In the genomic region with DNA sequence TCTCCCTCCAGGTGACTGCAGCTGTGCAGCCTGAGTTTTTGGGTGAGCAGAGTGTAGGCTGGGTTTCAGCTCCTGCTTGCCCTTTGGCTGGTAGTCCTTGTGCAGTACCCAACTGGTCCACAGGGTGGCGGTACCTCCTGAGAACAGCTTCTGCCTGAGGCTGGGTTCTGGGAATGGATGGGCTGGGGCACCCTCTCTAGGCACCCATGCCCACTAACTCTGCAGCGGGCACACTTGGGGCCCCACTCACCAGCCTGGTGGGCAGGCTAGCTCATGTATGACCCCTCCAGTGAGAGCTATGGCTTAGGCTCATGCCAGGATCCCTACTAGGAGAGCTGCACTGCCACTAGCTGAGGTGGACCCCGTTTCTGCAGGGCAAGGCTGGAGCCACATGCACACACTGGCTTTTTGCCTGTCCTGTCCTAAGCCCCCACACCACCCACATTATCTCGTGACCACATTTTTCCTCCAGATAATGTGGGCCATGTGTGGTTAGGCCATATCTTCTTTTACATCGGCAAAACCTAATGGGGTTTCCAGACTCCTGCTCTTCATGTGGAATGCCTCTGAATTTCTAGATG, we compare ENCODE assay signal across 9 cellular contexts. TPM values are rescaled to one million over a fixed set of nuclear protein-coding genes. Genes with fewer than 3 reads are reported as not detected.
DNase-seq lines count a peak whose midpoint lies in the region; ATAC-seq, FAIRE-seq and TF ChIP-seq lines count a peak whose summit lies in the region.
"Had no signal": no experiment of that assay in that cellular context is flagged by ENCODE, and none has a peak within 500 bp of the region (broad histone marks: within the 10 kb centered on the region; RNA-seq: fewer than 3 reads in every experiment).

No MANE protein-coding gene starts in this region.

- DNase-seq in DMS114 treated with DMSO at 0.1 percent for 48 hours (lab: John Stamatoyannopoulos, UW; ENCODE audit: unreplicated experiment), result peak; percentile 54
- DNase-seq in GM23338 (ENCODE audit: low spot score), result peak; percentile 89
- DNase-seq in NCI-H1694 (lab: John Stamatoyannopoulos, UW), result peak; percentile 77
- DNase-seq in UCSD-AML1 (lab: John Stamatoyannopoulos, UW; ENCODE audit: unreplicated experiment), result peak; percentile 83
- DNase-seq in GM12878 (ENCODE audit: low read depth, low spot score), result no peak
- no peak for DNase-seq in keratinocyte (ENCODE audit: low read depth, low spot score)
- DNase-seq in stimulated activated CD4-positive, alpha-beta T cell treated with anti-CD3 and anti-CD28 coated beads, Interleukin-1b, Interleukin-23, amount 100 ng/mL, for 4 hours (ENCODE audit: low read depth in 2 of 2), result peak; percentile 91 to 92

- peak overlapping the region; percentile 86 for H2AFZ ChIP-seq in GM23338
- H2AFZ ChIP-seq in GM12878 (ENCODE audit: control insufficient read depth, low read depth, low read length), result peak overlapping the region; percentile 49
- no peak overlapping the region for H2AFZ ChIP-seq in keratinocyte (ENCODE audit: control insufficient read depth, low read length)

- POLR2A ChIA-PET in GM12878 (lab: Charles Lee), result interaction anchor here (0.6 to 3.2 kb wide), 9 partner anchors 10 to 99 kb away, joined by 3 to 13 read pairs (median 4); a partner anchor contains a TSS

- peaks cover 17% of the 10 kb centered on the region for H3K4me1 Mint-ChIP-seq in GM23338

- H3K9me3 ChIP-seq in GM12878 (replicated peaks; ENCODE audit: control insufficient read depth, insufficient read depth, low read length) (no peaks in the 10 kb centered on the region), keratinocyte (ENCODE audit: control insufficient read depth, low read depth, low read length) (no peaks in the 10 kb centered on the region)

- H3K4me3 ChIP-seq in GM23338 (no peak overlapping the region), GM12878 (no peak overlapping the region), keratinocyte (ENCODE audit: control insufficient read depth in 2 of 3, extremely low read depth in 1 of 3, insufficient read depth in 2 of 3, low read depth in 1 of 3, low read length in 3 of 3) (no peak overlapping the region)

- no peak overlapping the region for H3K4me2 ChIP-seq in GM23338
- no peak overlapping the region for H3K4me2 ChIP-seq in GM12878 (ENCODE audit: control insufficient read depth, insufficient read depth)
- no peak overlapping the region for H3K4me2 ChIP-seq in keratinocyte (ENCODE audit: control insufficient read depth, extremely low read depth, insufficient read depth, low read depth, low read length)

- H3K9me3 Mint-ChIP-seq in GM23338, result no peaks in the 10 kb centered on the region

- no peaks in the 10 kb centered on the region for H3K79me2 ChIP-seq in GM23338 (replicated peaks; ENCODE audit: insufficient read depth)
- no peaks in the 10 kb centered on the region for H3K79me2 ChIP-seq in GM12878 (ENCODE audit: control insufficient read depth, insufficient read depth, low read length)
- H3K79me2 ChIP-seq in keratinocyte (ENCODE audit: control insufficient read depth, insufficient read depth, low read length), result no peaks in the 10 kb centered on the region

- no peaks in the 10 kb centered on the region for H3K36me3 Mint-ChIP-seq in GM23338 (ENCODE audit: low read depth)

- intact Hi-C loops in GM12878 (cut with micrococcal nuclease; ENCODE audit: unreplicated experiment), result loop anchor here (5.0 kb wide), 4 partner anchors 47 to 342 kb away; a partner anchor contains a TSS

- SMC1A ChIA-PET in GM12878 (lab: Charles Lee; ENCODE audit: uncharacterized antibody, unreplicated experiment), result interaction anchor here (0.7 to 9.1 kb wide), 32 partner anchors 10 to 371 kb away, joined by 3 to 117 read pairs (median 6); a partner anchor contains a TSS

- no peak overlapping the region for H3K27ac Mint-ChIP-seq in GM23338

- WGBS in GM12878 (ENCODE audit: insufficient coverage, insufficient replicate concordance, low lambda C conversion rate, missing lambda C conversion rate), result 15% methylated on average over 5 of the region's 5 CpGs

- peak; percentile 84 for FAIRE-seq in GM12878 (lab: Jason Lieb, UNC)
- FAIRE-seq in keratinocyte (lab: Jason Lieb, UNC), result peak; percentile 75

- 0 out of 2 replicates have a peak, but pooled peaks cover 8% of the 10 kb centered on the region for H3F3A ChIP-seq in GM23338 (replicated peaks; ENCODE audit: low read depth)

- peaks cover 10% of the 10 kb centered on the region for H3K4me1 ChIP-seq in GM23338 (ENCODE audit: insufficient read depth)
- H3K4me1 ChIP-seq in GM12878 (ENCODE audit: control insufficient read depth, insufficient read depth, low read length), result peaks cover 11% of the 10 kb centered on the region
- H3K4me1 ChIP-seq in keratinocyte (ENCODE audit: control insufficient read depth, extremely low read depth, insufficient read depth, low read length), result no peaks in the 10 kb centered on the region

- in situ Hi-C loops in GM12878 (cut with MboI), result loop anchor here (5.0 kb wide), 2 partner anchors 132 to 347 kb away; no protein-coding TSS in a partner anchor

- no peak for TF ChIP-seq EP300 in GM12878 (IDR thresholded peaks at IDR 0.05; ENCODE audit: borderline replicate concordance in 1 of 2, control insufficient read depth in 1 of 2, low read depth in 2 of 2, low read length in 2 of 2)

- RAD21 ChIA-PET in GM12878 (lab: Charles Lee; ENCODE audit: unreplicated experiment), result interaction anchor here (0.6 to 7.3 kb wide), 38 partner anchors 8 to 392 kb away, joined by 3 to 106 read pairs (median 4); a partner anchor contains a TSS

- H3K27ac ChIP-seq in GM23338 (ENCODE audit: low read depth), result no peak overlapping the region
- H3K27ac ChIP-seq in GM12878 (ENCODE audit: control insufficient read depth, insufficient read depth), result no peak overlapping the region
- H3K27ac ChIP-seq in keratinocyte (ENCODE audit: control insufficient read depth, insufficient read depth, low read length), result no peak overlapping the region

- H3K9me2 ChIP-seq in GM23338 (ENCODE audit: insufficient read depth), result no peaks in the 10 kb centered on the region

- H4K20me1 ChIP-seq in GM23338 (replicated peaks; ENCODE audit: insufficient read depth), result no peaks in the 10 kb centered on the region; the same call in 1 of the 2 replicates
- no peaks in the 10 kb centered on the region for H4K20me1 ChIP-seq in GM12878 (ENCODE audit: control insufficient read depth, insufficient read depth)
- no peaks in the 10 kb centered on the region for H4K20me1 ChIP-seq in keratinocyte (ENCODE audit: control insufficient read depth, extremely low read depth, insufficient read depth, low read length)

- BruUV-seq in GM12878 (replicated peaks; lab: Mats Ljungman, UMichigan), result no TSS peak

- dilution Hi-C loops in keratinocyte (cut with MboI; ENCODE audit: extremely low pct_ligation_motif_present, low sequenced_read_pairs), result no loop called here

- H3K4me3 Mint-ChIP-seq in GM23338, result no peak overlapping the region

- no peak for TF ChIP-seq POLR2A in GM12878 (IDR thresholded peaks at IDR 0.05; ENCODE audit: low read depth, low read length)

- peak; percentile 70 for TF ChIP-seq RAD21 in GM12878 (IDR thresholded peaks at IDR 0.05; ENCODE audit: insufficient read depth, low read depth, low read length)

- H3K36me3 ChIP-seq in GM23338 (ENCODE audit: insufficient read depth) (no peaks in the 10 kb centered on the region), GM12878 (ENCODE audit: control insufficient read depth in 2 of 2, insufficient read depth in 2 of 2, low read length in 1 of 2) (no peaks in the 10 kb centered on the region), keratinocyte (ENCODE audit: control insufficient read depth in 2 of 2, extremely low read depth in 1 of 2, insufficient read depth in 2 of 2, low read length in 2 of 2) (no peaks in the 10 kb centered on the region)

- H3K27me3 ChIP-seq in GM23338 (ENCODE audit: insufficient read depth) (no peaks in the 10 kb centered on the region), GM12878 (replicated peaks in 1 of 2; ENCODE audit: control insufficient read depth in 2 of 2, insufficient read depth in 2 of 2, low read length in 1 of 2) (no peaks in the 10 kb centered on the region), keratinocyte (ENCODE audit: control insufficient read depth, extremely low read depth, insufficient read depth, low read length) (no peaks in the 10 kb centered on the region)

- CTCF ChIA-PET in GM12878 (lab: Yijun Ruan, JAX), result interaction anchor here (0.6 to 10.7 kb wide), 86 partner anchors 10 to 563 kb away, joined by 3 to 299 read pairs (median 4); a partner anchor contains a TSS

- TF ChIP-seq CTCF in GM23338 (conservative IDR thresholded peaks at IDR 0.05; ENCODE audit: low read depth in 2 of 2), result peak; percentile 86 to 94
- TF ChIP-seq CTCF in GM12878 (IDR thresholded peaks at IDR 0.05 in 2 of 3, conservative IDR thresholded peaks at IDR 0.05 in 1 of 3; ENCODE audit: control insufficient read depth in 2 of 3, extremely low read depth in 1 of 3, insufficient read depth in 1 of 3, low read depth in 3 of 3, low read length in 3 of 3), result peak; percentile 94 to 96 (median 95); a peak in 5 of 6 replicates
- TF ChIP-seq CTCF in keratinocyte (optimal IDR thresholded peaks at IDR 0.05 in 1 of 3, IDR thresholded peaks at IDR 0.05 in 1 of 3, conservative IDR thresholded peaks at IDR 0.05 in 1 of 3; ENCODE audit: extremely low read depth in 1 of 3, insufficient read depth in 2 of 3, low read length in 3 of 3), result peak; percentile 95 to 96 (median 95)

- no peaks in the 10 kb centered on the region for H3K9me1 ChIP-seq in keratinocyte (ENCODE audit: control insufficient read depth, extremely low read depth, insufficient read depth, low read length)

- ATAC-seq in GM23338, result peak; percentile 59
- ATAC-seq in GM12878, result peak; percentile 82
- no peak for ATAC-seq in GM21381 (IDR thresholded peaks at IDR 0.05; ENCODE audit: unreplicated experiment)

- H3K27me3 Mint-ChIP-seq in GM23338 (ENCODE audit: insufficient read depth, low read depth, poor library complexity), result peaks cover 17% of the 10 kb centered on the region

- H3K9ac ChIP-seq in GM12878 (ENCODE audit: control insufficient read depth, insufficient read depth, low read length) (no peak overlapping the region), keratinocyte (ENCODE audit: control insufficient read depth, extremely low read depth, insufficient read depth, low read length) (no peak overlapping the region)

RNA-seq across cellular contexts. Expression of a gene that starts 15.5 kb away (rescaled TPM):
- 8.6 and 12.8 TPM in 2 replicates for total RNA-seq in GM23338 (2014; rRNA removed; shearing (Covaris generic))
- 12.9 and 17.3 TPM in 2 replicates for polyA plus RNA-seq in GM23338 (2016; fragmentation: Nextera tagmentation; extraction: Ambion mirVana)
- total RNA-seq in GM12878 (2013; cell fraction: nucleolus; rRNA removed), result 48.3 and 51.3 TPM in 2 replicates
- 14.3 and 15.1 TPM in 2 replicates for total RNA-seq in GM12878 (2014; rRNA removed)
- total RNA-seq in GM12878 (2014; rRNA removed; fragmentation: Illumina TruSeq; extraction: Trizol), result 13.6 and 14.5 TPM in 2 replicates
- 20.4 and 21.4 TPM in 2 replicates for total RNA-seq in GM12878 (2021)
- 16.5 TPM for polyA plus RNA-seq in GM12878 (2011; ENCODE audit: low read depth)
- polyA plus RNA-seq in GM12878 (2011; rRNA removed), result 23.0 and 37.2 TPM in 2 replicates
- polyA plus RNA-seq in GM12878 (2011; cell fraction: cytosol; rRNA removed), result 34.1 and 36.8 TPM in 2 replicates
- polyA plus RNA-seq in GM12878 (2011; cell fraction: nucleus; rRNA removed), result 35.2 and 44.5 TPM in 2 replicates
- 17.4 and 19.3 TPM in 2 replicates for polyA plus RNA-seq in GM12878 (2012)
- 25.8 and 31.7 TPM in 2 replicates for polyA plus RNA-seq in GM12878 (2014; fragmentation: Illumina TruSeq; extraction: Trizol)
- 10 to 100 TPM; 16.9 to 17.0 TPM for polyA plus RNA-seq in GM12878 (2014; fragmentation: Nextera tagmentation; extraction: Ambion mirVana)
- 25.3 and 26.8 TPM in 2 replicates for polyA plus RNA-seq in GM12878 (2014; rRNA removed)
- polyA plus RNA-seq in GM12878 (2016; fragmentation: Nextera tagmentation; extraction: Ambion mirVana), result 10 to 100 TPM; 25.6 to 27.7 TPM
- 18.4 and 20.5 TPM in 2 replicates for polyA minus RNA-seq in GM12878 (2011; rRNA and poly(A)+ RNA removed)
- 8.7 and 11.6 TPM in 2 replicates for polyA minus RNA-seq in GM12878 (2011; cell fraction: cytosol; rRNA and poly(A)+ RNA removed)
- 20.7 and 26.0 TPM in 2 replicates for polyA minus RNA-seq in GM12878 (2011; cell fraction: nucleus; rRNA and poly(A)+ RNA removed)
- polyA plus RNA-seq in keratinocyte, result 13.3 to 15.9 TPM (median 14.1 TPM) in 3 replicates
- 2.7 TPM for polyA plus RNA-seq in keratinocyte (2011; ENCODE audit: low read depth)
- 12.6 and 13.8 TPM in 2 replicates for polyA plus RNA-seq in keratinocyte (2011; cell fraction: cytosol; rRNA removed)
- polyA plus RNA-seq in keratinocyte (2011; cell fraction: nucleus; rRNA removed), result 17.8 and 22.9 TPM in 2 replicates
- polyA plus RNA-seq in keratinocyte (2012; ENCODE audit: low replicate concordance), result 4.5 and 10.2 TPM in 2 replicates
- polyA minus RNA-seq in keratinocyte, result 7.0 to 16.5 TPM (median 9.7 TPM) in 3 replicates
- 10.0 TPM for polyA minus RNA-seq in keratinocyte (2011; cell fraction: cytosol; rRNA and poly(A)+ RNA removed)
- polyA minus RNA-seq in keratinocyte (2011; cell fraction: nucleus; rRNA and poly(A)+ RNA removed), result 5.3 and 10.9 TPM in 2 replicates

RNA-seq across cellular contexts. Expression of a gene that starts 20.7 kb away (rescaled TPM):
- 58.6 and 62.1 TPM in 2 replicates for total RNA-seq in GM23338 (2014; rRNA removed; shearing (Covaris generic))
- 23.1 and 24.5 TPM in 2 replicates for polyA plus RNA-seq in GM23338 (2016; fragmentation: Nextera tagmentation; extraction: Ambion mirVana)
- 113 and 156 TPM in 2 replicates for total RNA-seq in GM12878 (2013; cell fraction: nucleolus; rRNA removed)
- 43.4 and 49.9 TPM in 2 replicates for total RNA-seq in GM12878 (2014; rRNA removed)
- total RNA-seq in GM12878 (2014; rRNA removed; fragmentation: Illumina TruSeq; extraction: Trizol), result 19.0 and 19.5 TPM in 2 replicates
- total RNA-seq in GM12878 (2021), result 66.5 and 75.9 TPM in 2 replicates
- 35.2 TPM for polyA plus RNA-seq in GM12878 (2011; ENCODE audit: low read depth)
- polyA plus RNA-seq in GM12878 (2011; rRNA removed), result 9.9 and 30.0 TPM in 2 replicates
- 27.1 and 34.8 TPM in 2 replicates for polyA plus RNA-seq in GM12878 (2011; cell fraction: cytosol; rRNA removed)
- polyA plus RNA-seq in GM12878 (2011; cell fraction: nucleus; rRNA removed), result 346 and 354 TPM in 2 replicates
- 54.0 and 66.8 TPM in 2 replicates for polyA plus RNA-seq in GM12878 (2012)
- 11.8 and 30.9 TPM in 2 replicates for polyA plus RNA-seq in GM12878 (2014; fragmentation: Illumina TruSeq; extraction: Trizol)
- 1 to 10 TPM; 2.0 to 3.0 TPM for polyA plus RNA-seq in GM12878 (2014; fragmentation: Nextera tagmentation; extraction: Ambion mirVana)
- 40.9 and 44.4 TPM in 2 replicates for polyA plus RNA-seq in GM12878 (2014; rRNA removed)
- 10 to 100 TPM; 31.8 to 33.1 TPM for polyA plus RNA-seq in GM12878 (2016; fragmentation: Nextera tagmentation; extraction: Ambion mirVana)
- polyA minus RNA-seq in GM12878 (2011; rRNA and poly(A)+ RNA removed), result 29.3 and 51.2 TPM in 2 replicates
- 15.6 and 17.7 TPM in 2 replicates for polyA minus RNA-seq in GM12878 (2011; cell fraction: cytosol; rRNA and poly(A)+ RNA removed)
- 61.1 and 93.7 TPM in 2 replicates for polyA minus RNA-seq in GM12878 (2011; cell fraction: nucleus; rRNA and poly(A)+ RNA removed)
- polyA plus RNA-seq in keratinocyte, result 17.6 to 23.6 TPM (median 21.4 TPM) in 3 replicates
- polyA plus RNA-seq in keratinocyte (2011; ENCODE audit: low read depth), result 8.5 TPM
- polyA plus RNA-seq in keratinocyte (2011; cell fraction: cytosol; rRNA removed), result 10.8 and 13.0 TPM in 2 replicates
- 77.6 and 98.9 TPM in 2 replicates for polyA plus RNA-seq in keratinocyte (2011; cell fraction: nucleus; rRNA removed)
- polyA plus RNA-seq in keratinocyte (2012; ENCODE audit: low replicate concordance), result 22.2 and 24.5 TPM in 2 replicates
- 30.5 to 75.5 TPM (median 37.9 TPM) in 3 replicates for polyA minus RNA-seq in keratinocyte
- 22.4 TPM for polyA minus RNA-seq in keratinocyte (2011; cell fraction: cytosol; rRNA and poly(A)+ RNA removed)
- polyA minus RNA-seq in keratinocyte (2011; cell fraction: nucleus; rRNA and poly(A)+ RNA removed), result 34.0 and 39.4 TPM in 2 replicates

RNA-seq across cellular contexts. Expression of a gene that starts 21.0 kb away (rescaled TPM):
- total RNA-seq in GM23338 (2014; rRNA removed; shearing (Covaris generic)), result 0.21 TPM in 1 of 2 replicates, not detected in the other
- not detected in 2 replicates for polyA plus RNA-seq in GM23338 (2016; fragmentation: Nextera tagmentation; extraction: Ambion mirVana)
- not detected in 2 replicates for total RNA-seq in GM12878 (2013; cell fraction: nucleolus; rRNA removed)
- total RNA-seq in GM12878 (2014; rRNA removed), result 0.23 and 0.38 TPM in 2 replicates
- total RNA-seq in GM12878 (2014; rRNA removed; fragmentation: Illumina TruSeq; extraction: Trizol), result 0.31 and 0.69 TPM in 2 replicates
- total RNA-seq in GM12878 (2021), result 0.85 and 0.92 TPM in 2 replicates
- 0.28 TPM for polyA plus RNA-seq in GM12878 (2011; ENCODE audit: low read depth)
- 0.30 and 0.54 TPM in 2 replicates for polyA plus RNA-seq in GM12878 (2011; rRNA removed)
- polyA plus RNA-seq in GM12878 (2011; cell fraction: cytosol; rRNA removed), result 0.23 and 0.27 TPM in 2 replicates
- 0.13 and 0.15 TPM in 2 replicates for polyA plus RNA-seq in GM12878 (2011; cell fraction: nucleus; rRNA removed)
- polyA plus RNA-seq in GM12878 (2012), result 0.31 and 0.49 TPM in 2 replicates
- polyA plus RNA-seq in GM12878 (2014; fragmentation: Illumina TruSeq; extraction: Trizol), result 0.26 and 0.59 TPM in 2 replicates
- polyA plus RNA-seq in GM12878 (2014; fragmentation: Nextera tagmentation; extraction: Ambion mirVana), result under 1 TPM; 0.08 to 0.77 TPM
- polyA plus RNA-seq in GM12878 (2014; rRNA removed), result 0.28 and 0.36 TPM in 2 replicates
- 1 to 10 TPM in 1 of 2 experiments, under 1 TPM in 1; 0.46 to 1.3 TPM for polyA plus RNA-seq in GM12878 (2016; fragmentation: Nextera tagmentation; extraction: Ambion mirVana)
- 1.1 and 1.8 TPM in 2 replicates for polyA minus RNA-seq in GM12878 (2011; rRNA and poly(A)+ RNA removed)
- polyA minus RNA-seq in GM12878 (2011; cell fraction: cytosol; rRNA and poly(A)+ RNA removed), result not detected in 2 replicates
- polyA minus RNA-seq in GM12878 (2011; cell fraction: nucleus; rRNA and poly(A)+ RNA removed), result not detected in 2 replicates
- polyA plus RNA-seq in keratinocyte, result 0.17 to 0.23 TPM in 2 of 3 replicates, not detected in the other
- not detected for polyA plus RNA-seq in keratinocyte (2011; ENCODE audit: low read depth)
- not detected in 2 replicates for polyA plus RNA-seq in keratinocyte (2011; cell fraction: cytosol; rRNA removed)
- polyA plus RNA-seq in keratinocyte (2011; cell fraction: nucleus; rRNA removed), result not detected in 2 replicates
- polyA plus RNA-seq in keratinocyte (2012; ENCODE audit: low replicate concordance), result not detected in 2 replicates
- polyA minus RNA-seq in keratinocyte, result not detected in 3 replicates
- not detected for polyA minus RNA-seq in keratinocyte (2011; cell fraction: cytosol; rRNA and poly(A)+ RNA removed)
- not detected in 2 replicates for polyA minus RNA-seq in keratinocyte (2011; cell fraction: nucleus; rRNA and poly(A)+ RNA removed)
- total RNA-seq: T-helper 2 cell treated with Interferon-gamma antibody and Interleukin-4, amounts not matched to agents 100 ng/mL and 5 ng/mL, for 36 hours had no signal

RNA-seq across cellular contexts. Expression of a gene that starts 27.5 kb away (rescaled TPM):
- 8.9 and 20.3 TPM in 2 replicates for total RNA-seq in GM23338 (2014; rRNA removed; shearing (Covaris generic))
- polyA plus RNA-seq in GM23338 (2016; fragmentation: Nextera tagmentation; extraction: Ambion mirVana), result 12.1 and 16.0 TPM in 2 replicates
- 67.1 and 70.5 TPM in 2 replicates for total RNA-seq in GM12878 (2013; cell fraction: nucleolus; rRNA removed)
- 10.5 and 11.4 TPM in 2 replicates for total RNA-seq in GM12878 (2014; rRNA removed)
- total RNA-seq in GM12878 (2014; rRNA removed; fragmentation: Illumina TruSeq; extraction: Trizol), result 9.9 and 13.5 TPM in 2 replicates
- 21.6 and 23.3 TPM in 2 replicates for total RNA-seq in GM12878 (2021)
- polyA plus RNA-seq in GM12878 (2011; ENCODE audit: low read depth), result 68.5 TPM
- polyA plus RNA-seq in GM12878 (2011; rRNA removed), result 4.8 and 8.3 TPM in 2 replicates
- polyA plus RNA-seq in GM12878 (2011; cell fraction: cytosol; rRNA removed), result 6.3 and 7.1 TPM in 2 replicates
- polyA plus RNA-seq in GM12878 (2011; cell fraction: nucleus; rRNA removed), result 46.8 and 76.5 TPM in 2 replicates
- 62.3 and 69.9 TPM in 2 replicates for polyA plus RNA-seq in GM12878 (2012)
- 31.8 and 32.0 TPM in 2 replicates for polyA plus RNA-seq in GM12878 (2014; fragmentation: Illumina TruSeq; extraction: Trizol)
- polyA plus RNA-seq in GM12878 (2014; fragmentation: Nextera tagmentation; extraction: Ambion mirVana), result 10 to 100 TPM; 29.6 to 30.4 TPM
- 28.1 and 32.3 TPM in 2 replicates for polyA plus RNA-seq in GM12878 (2014; rRNA removed)
- polyA plus RNA-seq in GM12878 (2016; fragmentation: Nextera tagmentation; extraction: Ambion mirVana), result 10 to 100 TPM; 12.7 to 17.1 TPM
- 3.0 and 4.2 TPM in 2 replicates for polyA minus RNA-seq in GM12878 (2011; rRNA and poly(A)+ RNA removed)
- polyA minus RNA-seq in GM12878 (2011; cell fraction: cytosol; rRNA and poly(A)+ RNA removed), result 1.1 TPM in 1 of 2 replicates, not detected in the other
- 5.8 and 6.2 TPM in 2 replicates for polyA minus RNA-seq in GM12878 (2011; cell fraction: nucleus; rRNA and poly(A)+ RNA removed)
- polyA plus RNA-seq in keratinocyte, result 11.1 to 14.9 TPM (median 14.7 TPM) in 3 replicates
- polyA plus RNA-seq in keratinocyte (2011; ENCODE audit: low read depth), result 3.0 TPM
- 5.4 and 6.7 TPM in 2 replicates for polyA plus RNA-seq in keratinocyte (2011; cell fraction: cytosol; rRNA removed)
- 48.2 and 77.6 TPM in 2 replicates for polyA plus RNA-seq in keratinocyte (2011; cell fraction: nucleus; rRNA removed)
- polyA plus RNA-seq in keratinocyte (2012; ENCODE audit: low replicate concordance), result 8.3 and 10.9 TPM in 2 replicates
- 2.0 to 15.7 TPM (median 9.3 TPM) in 3 replicates for polyA minus RNA-seq in keratinocyte
- not detected for polyA minus RNA-seq in keratinocyte (2011; cell fraction: cytosol; rRNA and poly(A)+ RNA removed)
- polyA minus RNA-seq in keratinocyte (2011; cell fraction: nucleus; rRNA and poly(A)+ RNA removed), result 1.2 and 4.2 TPM in 2 replicates

RNA-seq across cellular contexts. Expression of a gene that starts 47.2 kb away (rescaled TPM):
- not detected in 2 replicates for total RNA-seq in GM23338 (2014; rRNA removed; shearing (Covaris generic))
- polyA plus RNA-seq in GM23338 (2016; fragmentation: Nextera tagmentation; extraction: Ambion mirVana), result not detected in 2 replicates
- total RNA-seq in GM12878 (2013; cell fraction: nucleolus; rRNA removed), result 18.1 and 24.5 TPM in 2 replicates
- 16.0 and 16.6 TPM in 2 replicates for total RNA-seq in GM12878 (2014; rRNA removed)
- total RNA-seq in GM12878 (2014; rRNA removed; fragmentation: Illumina TruSeq; extraction: Trizol), result 21.3 and 21.4 TPM in 2 replicates
- total RNA-seq in GM12878 (2021), result 32.4 and 33.5 TPM in 2 replicates
- 45.6 TPM for polyA plus RNA-seq in GM12878 (2011; ENCODE audit: low read depth)
- polyA plus RNA-seq in GM12878 (2011; rRNA removed), result 21.0 and 38.6 TPM in 2 replicates
- polyA plus RNA-seq in GM12878 (2011; cell fraction: cytosol; rRNA removed), result 55.3 and 58.1 TPM in 2 replicates
- polyA plus RNA-seq in GM12878 (2011; cell fraction: nucleus; rRNA removed), result 23.7 and 32.3 TPM in 2 replicates
- polyA plus RNA-seq in GM12878 (2012), result 45.2 and 55.4 TPM in 2 replicates
- polyA plus RNA-seq in GM12878 (2014; fragmentation: Illumina TruSeq; extraction: Trizol), result 40.9 and 60.1 TPM in 2 replicates
- polyA plus RNA-seq in GM12878 (2014; fragmentation: Nextera tagmentation; extraction: Ambion mirVana), result 10 to 100 TPM; 66.7 to 75.6 TPM
- 36.6 and 39.1 TPM in 2 replicates for polyA plus RNA-seq in GM12878 (2014; rRNA removed)
- polyA plus RNA-seq in GM12878 (2016; fragmentation: Nextera tagmentation; extraction: Ambion mirVana), result 10 to 100 TPM; 54.1 to 56.6 TPM
- polyA minus RNA-seq in GM12878 (2011; rRNA and poly(A)+ RNA removed), result 27.6 and 38.4 TPM in 2 replicates
- polyA minus RNA-seq in GM12878 (2011; cell fraction: cytosol; rRNA and poly(A)+ RNA removed), result 7.6 and 8.4 TPM in 2 replicates
- 8.7 and 12.6 TPM in 2 replicates for polyA minus RNA-seq in GM12878 (2011; cell fraction: nucleus; rRNA and poly(A)+ RNA removed)
- 11.2 to 18.2 TPM (median 13.5 TPM) in 3 replicates for polyA plus RNA-seq in keratinocyte
- 0.66 TPM for polyA plus RNA-seq in keratinocyte (2011; ENCODE audit: low read depth)
- 12.0 and 12.3 TPM in 2 replicates for polyA plus RNA-seq in keratinocyte (2011; cell fraction: cytosol; rRNA removed)
- 7.3 and 11.5 TPM in 2 replicates for polyA plus RNA-seq in keratinocyte (2011; cell fraction: nucleus; rRNA removed)
- polyA plus RNA-seq in keratinocyte (2012; ENCODE audit: low replicate concordance), result 2.1 and 13.8 TPM in 2 replicates
- 9.9 to 13.4 TPM (median 11.5 TPM) in 3 replicates for polyA minus RNA-seq in keratinocyte
- 5.8 TPM for polyA minus RNA-seq in keratinocyte (2011; cell fraction: cytosol; rRNA and poly(A)+ RNA removed)
- 0.84 and 2.1 TPM in 2 replicates for polyA minus RNA-seq in keratinocyte (2011; cell fraction: nucleus; rRNA and poly(A)+ RNA removed)

Comparison
In these comparisons a context has a peak if more than half of its experiments do, and no peak if none do; other contexts are left out.
1. DNase-seq: peak in DMS114 treated with DMSO at 0.1 percent for 48 hours (single experiment), GM23338 (single experiment), NCI-H1694 (single experiment), UCSD-AML1 (single experiment) and stimulated activated CD4-positive, alpha-beta T cell treated with anti-CD3 and anti-CD28 coated beads, Interleukin-1b, Interleukin-23, amount 100 ng/mL, for 4 hours (2 of 2); none in GM12878 (single experiment) and keratinocyte (single experiment).
2. Peak in every context shown above with its lines, with median percentiles within 50 percentile points of each other: CTCF ChIP-seq.